Comparison of ENCODE assay signal across 23 cellular contexts in genomic region chr14:58141893-58142292, GRCh38. TPM values are rescaled to one million over a fixed set of nuclear protein-coding genes. Genes with fewer than 3 reads are reported as not detected.
"Had no signal": no experiment of that assay in that cellular context is flagged by ENCODE, and none has a peak within 500 bp of the region (broad histone marks: within the 10 kb centered on the region; RNA-seq: fewer than 3 reads in every experiment).

No MANE protein-coding gene starts in this region.

- ATAC-seq: foreskin keratinocyte; gastroesophageal sphincter; heart left ventricle; left cardiac atrium; left lung; left ventricle myocardium superior; lower lobe of right lung; mucosa of descending colon; naive thymus-derived CD8-positive, alpha-beta T cell had no signal

- H3K27me3 ChIP-seq: dorsolateral prefrontal cortex, esophagus muscularis mucosa, gastroesophageal sphincter, heart left ventricle, hepatocyte, left lung had no signal

- H3K36me3 ChIP-seq: left lung, lower lobe of right lung had no signal

- H3K27ac ChIP-seq: coronary artery, dorsolateral prefrontal cortex, esophagus muscularis mucosa, foreskin keratinocyte, gastroesophageal sphincter, heart left ventricle, hepatocyte, left lung, lower lobe of right lung had no signal

- H3K4me1 ChIP-seq: esophagus muscularis mucosa, foreskin keratinocyte, gastroesophageal sphincter, left lung, lower lobe of right lung had no signal

- H2AFZ ChIP-seq: hepatocyte had no signal

- H3K4me3 ChIP-seq: coronary artery, dorsolateral prefrontal cortex, esophagus muscularis mucosa, gastroesophageal sphincter, heart left ventricle, hepatocyte, left lung, lower lobe of right lung, mucosa of descending colon had no signal

- FAIRE-seq: endothelial cell of umbilical vein, frontal cortex had no signal

- H3K79me2 ChIP-seq: hepatocyte had no signal

- DNase-seq: dermis blood vessel endothelial cell; dorsolateral prefrontal cortex; effector CD4-positive, alpha-beta T cell; effector memory CD4-positive, alpha-beta T cell; foreskin keratinocyte; heart left ventricle; hypothalamus; immature natural killer cell; islet precursor cell; left cardiac atrium; left lung; left ventricle myocardium superior; lower lobe of right lung; mesenchymal stem cell; mucosa of descending colon; naive B cell; naive thymus-derived CD8-positive, alpha-beta T cell had no signal

- H3K4me2 ChIP-seq: hepatocyte had no signal

- H3K9me3 ChIP-seq: esophagus muscularis mucosa, gastroesophageal sphincter, heart left ventricle, left lung, lower lobe of right lung, mucosa of descending colon had no signal

RNA-seq across cellular contexts. Expression of gene ARMH4, which starts 10.1 kb away (rescaled TPM):
- total RNA-seq: naive thymus-derived CD8-positive, alpha-beta T cell had no signal
- polyA plus RNA-seq: naive thymus-derived CD8-positive, alpha-beta T cell had no signal
